Comparison of ENCODE assay signal across 22 cellular contexts in the genomic region with DNA sequence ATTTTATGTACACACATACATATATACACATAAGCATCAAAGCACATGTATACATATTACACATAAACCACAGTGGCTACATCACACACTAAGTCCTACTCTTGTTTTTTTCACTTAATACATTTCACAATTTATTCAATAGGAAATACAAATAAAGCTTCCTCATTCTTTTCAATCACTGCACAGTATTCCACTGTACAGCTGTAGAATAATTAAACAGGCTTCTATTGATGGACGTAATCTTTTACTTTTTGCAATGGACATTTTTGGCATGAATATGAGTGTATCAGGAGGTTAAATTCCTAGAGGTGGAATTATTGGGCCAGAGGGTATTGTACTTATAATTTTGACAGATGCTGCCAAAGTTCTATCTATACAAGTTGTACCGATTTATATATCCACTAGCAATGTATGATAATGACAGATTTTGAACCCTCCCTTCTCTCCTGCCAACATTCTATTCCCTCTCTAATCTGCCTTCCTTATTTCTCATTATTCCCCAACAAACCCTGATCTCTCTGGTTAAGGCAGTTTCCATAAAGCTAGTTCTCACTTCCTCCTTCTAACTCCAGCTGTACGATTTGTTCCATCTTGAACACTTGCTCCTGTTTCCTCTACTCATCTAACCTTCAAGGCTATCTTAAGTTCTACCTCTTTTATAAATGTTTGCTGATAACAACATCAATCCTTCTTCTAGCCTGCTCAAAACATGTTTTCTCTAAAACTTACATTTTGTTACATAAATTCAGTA. TPM values are rescaled to one million over a fixed set of nuclear protein-coding genes. Genes with fewer than 3 reads are reported as not detected.
DNase-seq lines count a peak whose midpoint lies in the region; ATAC-seq, FAIRE-seq and TF ChIP-seq lines count a peak whose summit lies in the region.
"Had no signal": no experiment of that assay in that cellular context is flagged by ENCODE, and none has a peak within 500 bp of the region (broad histone marks: within the 10 kb centered on the region; RNA-seq: fewer than 3 reads in every experiment).

No MANE protein-coding gene starts in this region.

- ATAC-seq in body of pancreas (peak; percentile 53), HG02840 (IDR thresholded peaks at IDR 0.05; ENCODE audit: low FRiP score, unreplicated experiment) (no peak), HG03442 (IDR thresholded peaks at IDR 0.05; ENCODE audit: unreplicated experiment) (no peak)
- ATAC-seq: stimulated activated naive CD8-positive, alpha-beta T cell treated with anti-CD3 and anti-CD28 coated beads, Interleukin-15, Interleukin-2, amounts not matched to agents 100 U/mL and 50 U/mL, for 24 hours had no signal

- FAIRE-seq in small intestine (lab: Jason Lieb, UNC): no peak
- FAIRE-seq: endometrium had no signal

- no peak for TF ChIP-seq CTCF in Calu3 (IDR thresholded peaks at IDR 0.05; ENCODE audit: unreplicated experiment)
- TF ChIP-seq CTCF in body of pancreas (IDR thresholded peaks at IDR 0.05): no peak

- no peaks in the 10 kb centered on the region for H3K27me3 Mint-ChIP-seq in Calu3 (ENCODE audit: unreplicated experiment)
- H3K27me3 Mint-ChIP-seq: activated CD4-positive, alpha-beta T cell treated with anti-CD3 and anti-CD28 coated beads, Interleukin-2, amount 10 ng/mL, durations not matched to agents 24 days and 14 days; progenitor cell of endocrine pancreas had no signal

- H3K4me3 ChIP-seq in body of pancreas (no peak overlapping the region), small intestine (ENCODE audit: low read depth in 1 of 2, low read length in 2 of 2) (no peak overlapping the region)
- H3K4me3 ChIP-seq: breast epithelium, coronary artery, tibial nerve had no signal

- BruUV-seq in Calu3 (replicated peaks; lab: Mats Ljungman, UMichigan): no TSS peak

- peak; percentile 35 for DNase-seq in Ammon's horn (ENCODE audit: low spot score)
- DNase-seq in Calu3: no peak
- DNase-seq in NOMO-1 (lab: John Stamatoyannopoulos, UW; ENCODE audit: unreplicated experiment in 2 of 2): peak; percentile 12 to 81
- DNase-seq in body of pancreas: no peak
- DNase-seq in NCI-H187 (lab: John Stamatoyannopoulos, UW): no peak
- DNase-seq in small intestine: no peak
- DNase-seq: activated CD4-positive, alpha-beta T cell treated with anti-CD3 and anti-CD28 coated beads, Interleukin-2, amount 10 ng/mL, durations not matched to agents 24 days and 14 days; DMS79 treated with DMSO at 0.1 percent for 48 hours; HFFc6; MM.1S; NCI-H2029 treated with DMSO at 0.1 percent for 48 hours; NCI-H345; RPMI8226; stimulated activated CD4-positive, alpha-beta T cell treated with anti-CD3 and anti-CD28 coated beads, Interleukin-1b, Interleukin-23, amount 100 ng/mL, for 48 hours; stimulated activated naive CD8-positive, alpha-beta T cell treated with anti-CD3 and anti-CD28 coated beads, Interleukin-15, Interleukin-2, amounts not matched to agents 100 U/mL and 50 U/mL, for 24 hours had no signal

- H3K4me1 ChIP-seq in body of pancreas (peaks cover 29% of the 10 kb centered on the region), small intestine (ENCODE audit: control insufficient read depth in 2 of 2, insufficient read depth in 1 of 2, low read depth in 1 of 2, low read length in 1 of 2) (peaks cover 0 to 2% of the 10 kb centered on the region in 2 donors)

- H3K27ac Mint-ChIP-seq in Calu3 (ENCODE audit: unreplicated experiment): peak overlapping the region; percentile 74
- H3K27ac Mint-ChIP-seq: activated CD4-positive, alpha-beta T cell treated with anti-CD3 and anti-CD28 coated beads, Interleukin-2, amount 10 ng/mL, durations not matched to agents 24 days and 14 days; HFFc6; progenitor cell of endocrine pancreas had no signal

- 52 to 64% methylated on average over 3 of the region's 3 CpGs for WGBS in body of pancreas, 2 donors
- 86 to 90% (median 89%) methylated on average over 3 of the region's 3 CpGs for WGBS in small intestine, 3 donors

- H3K4me1 Mint-ChIP-seq in Calu3 (ENCODE audit: low read depth, unreplicated experiment): peaks cover 27% of the 10 kb centered on the region

- no peaks in the 10 kb centered on the region for H3K27me3 ChIP-seq in body of pancreas
- H3K27me3 ChIP-seq in small intestine (ENCODE audit: control insufficient read depth in 2 of 2, insufficient read depth in 2 of 2, low read length in 2 of 2): no peaks in the 10 kb centered on the region
- H3K27me3 ChIP-seq: breast epithelium, tibial nerve had no signal

- H3K36me3 ChIP-seq in body of pancreas (replicated peaks in 1 of 2; ENCODE audit: insufficient read depth in 1 of 2, low read depth in 2 of 2) (peaks cover 0 to 2% of the 10 kb centered on the region in 2 donors), small intestine (ENCODE audit: control insufficient read depth in 2 of 2, insufficient read depth in 2 of 2, low read length in 2 of 2) (peaks cover 0 to 1% of the 10 kb centered on the region in 2 donors)
- H3K36me3 ChIP-seq: breast epithelium had no signal

- peaks cover 13% of the 10 kb centered on the region for H3K36me3 Mint-ChIP-seq in Calu3 (ENCODE audit: insufficient read depth, unreplicated experiment)

- no peaks in the 10 kb centered on the region for H3K9me3 ChIP-seq in body of pancreas
- H3K9me3 ChIP-seq in small intestine (ENCODE audit: control insufficient read depth, low read depth): no peaks in the 10 kb centered on the region
- H3K9me3 ChIP-seq: breast epithelium, tibial nerve had no signal

- TF ChIP-seq POLR2A in body of pancreas (IDR thresholded peaks at IDR 0.05): no peak

- H3K4me3 Mint-ChIP-seq in Calu3 (ENCODE audit: low read depth, unreplicated experiment): no peak overlapping the region
- H3K4me3 Mint-ChIP-seq: activated CD4-positive, alpha-beta T cell treated with anti-CD3 and anti-CD28 coated beads, Interleukin-2, amount 10 ng/mL, durations not matched to agents 24 days and 14 days; HFFc6 had no signal

- intact Hi-C loops in Calu3 (cut with micrococcal nuclease; ENCODE audit: unreplicated experiment): no loop called here
- intact Hi-C loops in body of pancreas (cut with DNase I): no loop called here

- no peaks in the 10 kb centered on the region for H3K9me3 Mint-ChIP-seq in Calu3 (ENCODE audit: low read depth, unreplicated experiment)
- H3K9me3 Mint-ChIP-seq: activated CD4-positive, alpha-beta T cell treated with anti-CD3 and anti-CD28 coated beads, Interleukin-2, amount 10 ng/mL, durations not matched to agents 24 days and 14 days; HFFc6 had no signal

- H3K27ac ChIP-seq in body of pancreas (peak overlapping the region in 2 of 4 donors; percentile 27 to 58), small intestine (ENCODE audit: low read depth in 1 of 2, low read length in 1 of 2) (no peak overlapping the region)
- H3K27ac ChIP-seq: breast epithelium, tibial nerve had no signal

- CTCF ChIA-PET in Calu3 (lab: Charles Lee): interaction anchor here (0.5 to 1.3 kb wide), 5 partner anchors 20 to 217 kb away, joined by 3 to 5 read pairs (median 4); no protein-coding TSS in a partner anchor

RNA-seq across cellular contexts. Expression of a gene that starts 35.2 kb away (rescaled TPM):
- 57.7 and 61.2 TPM in 2 replicates for total RNA-seq in Calu3 (2022)
- 10 to 100 TPM; 25.4 to 52.7 TPM for total RNA-seq in body of pancreas
- 10 to 100 TPM; 11.9 to 45.5 (median 13.8) TPM for polyA plus RNA-seq in small intestine

RNA-seq across cellular contexts. Expression of a gene that starts 35.3 kb away (rescaled TPM):
- 14.3 and 16.2 TPM in 2 replicates for total RNA-seq in Calu3 (2022)
- total RNA-seq in body of pancreas: 1 to 10 TPM; 2.6 to 3.9 TPM
- 1 to 10 TPM in 1 of 3 donors, under 1 TPM in 2; 0.67 to 4.7 (median 0.81) TPM for polyA plus RNA-seq in small intestine

Comparison
In these comparisons a context has a peak if more than half of its experiments do, and no peak if none do; other contexts are left out.
1. DNase-seq: peak in Ammon's horn (single experiment) and NOMO-1 (2 of 2); none in Calu3 (single experiment), body of pancreas (0 of 4), NCI-H187 (0 of 2) and small intestine (single experiment).